16 cellular contexts compared by ENCODE assay signal in genomic region chr11:44008698-44009097, GRCh38. TPM values are rescaled to one million over a fixed set of nuclear protein-coding genes. Genes with fewer than 3 reads are reported as not detected.
DNase-seq lines count a peak whose midpoint lies in the region; TF ChIP-seq lines count a peak whose summit lies in the region.
"Had no signal": no experiment of that assay in that cellular context is flagged by ENCODE, and none has a peak within 500 bp of the region (broad histone marks: within the 10 kb centered on the region; RNA-seq: fewer than 3 reads in every experiment).

No MANE protein-coding gene starts in this region.

- H3K27ac ChIP-seq in coronary artery (peak overlapping the region; percentile 82 to 91), stomach (no peak overlapping the region), uterus (peak overlapping the region; percentile 74 to 76)
- H3K27ac ChIP-seq: A549, C4-2B, GM23248 had no signal

- DNase-seq in coronary artery (ENCODE audit: low spot score) (peak; percentile 26), mesenteric fat pad (ENCODE audit: low spot score) (peak; percentile 45), stomach (peak; percentile 10), uterus (no peak), HuH-7.5 (ENCODE audit: low spot score) (no peak), NCI-H524 (lab: John Stamatoyannopoulos, UW) (no peak)
- DNase-seq in stimulated activated CD4-positive, alpha-beta T cell treated with anti-CD3 and anti-CD28 coated beads, Interleukin-4, amount 100 ng/mL, for 24 hours = no peak
- DNase-seq: BE2C; CD4-positive, alpha-beta memory T cell; COR-L47; DMS153; DMS79 treated with DMSO at 0.1 percent for 48 hours had no signal

- no peak for TF ChIP-seq EP300 in stomach (IDR thresholded peaks at IDR 0.05)

- H3K4me3 ChIP-seq in coronary artery (no peak overlapping the region), stomach (no peak overlapping the region), uterus (no peak overlapping the region)
- H3K4me3 ChIP-seq: A549, GM23248 had no signal

- intact Hi-C loops in stomach (cut with DNase I; ENCODE audit: low total_unique reads) (no loop called here), uterus (cut with DNase I; ENCODE audit: low total_unique reads) (no loop called here)

- H3K36me3 ChIP-seq in stomach (no peaks in the 10 kb centered on the region), uterus (no peaks in the 10 kb centered on the region)
- H3K36me3 ChIP-seq: BE2C had no signal

- 82 to 93% (median 91%) methylated on average over 3 of the region's 3 CpGs for WGBS in stomach, 5 donors

- H3K27me3 ChIP-seq in stomach (no peaks in the 10 kb centered on the region), uterus (no peaks in the 10 kb centered on the region)
- H3K27me3 ChIP-seq: BE2C had no signal

- no peak for TF ChIP-seq POLR2A in stomach (IDR thresholded peaks at IDR 0.05)
- TF ChIP-seq POLR2A in uterus (IDR thresholded peaks at IDR 0.05) = no peak

- TF ChIP-seq CTCF in coronary artery (IDR thresholded peaks at IDR 0.05) (no peak), stomach (IDR thresholded peaks at IDR 0.05) (no peak), uterus (IDR thresholded peaks at IDR 0.05) (no peak)

- H3K4me1 ChIP-seq in stomach (peaks cover 0 to 5% (median 0%) of the 10 kb centered on the region in 4 donors), uterus (peaks cover 0 to 4% of the 10 kb centered on the region in 2 donors)
- H3K4me1 ChIP-seq: A549 had no signal

- no peaks in the 10 kb centered on the region for H3K9me3 ChIP-seq in stomach
- no peaks in the 10 kb centered on the region for H3K9me3 ChIP-seq in uterus
- H3K9me3 ChIP-seq: A549, BE2C had no signal

RNA-seq across cellular contexts. Expression of gene ACCSL, which starts 39.1 kb away (rescaled TPM):
- total RNA-seq in mesenteric fat pad (not detected), stomach (not detected), uterus (not detected)
- polyA plus RNA-seq in stomach = not detected
- total RNA-seq: CD4-positive, alpha-beta memory T cell; GM23248 had no signal
- polyA plus RNA-seq: A549; AG04450; CD4-positive, alpha-beta memory T cell; GM23248 had no signal

RNA-seq across cellular contexts. Expression of gene ACCS, which starts 57.4 kb away (rescaled TPM):
- 20.4 TPM for total RNA-seq in mesenteric fat pad
- total RNA-seq in stomach = 10 to 100 TPM; 21.7 to 71.1 (median 34.4) TPM
- 10 to 100 TPM; 14.7 to 17.4 (median 16.3) TPM for polyA plus RNA-seq in stomach
- 10 to 100 TPM; 13.1 to 49.4 (median 27.0) TPM for total RNA-seq in uterus

Comparison
In these comparisons a context has a peak if more than half of its experiments do, and no peak if none do; other contexts are left out.
1. DNase-seq: peak in coronary artery (single experiment), mesenteric fat pad (single experiment) and stomach (single experiment); none in uterus (0 of 2), stimulated activated CD4-positive, alpha-beta T cell treated with anti-CD3 and anti-CD28 coated beads, Interleukin-4, amount 100 ng/mL, for 24 hours (single experiment), HuH-7.5 (single experiment) and NCI-H524 (0 of 2).
2. H3K27ac ChIP-seq: peak in coronary artery (2 of 2) and uterus (2 of 2); none in stomach (0 of 5).